16 cellular contexts compared by ENCODE assay signal in genomic region chr2:160337728-160338127, GRCh38.
"Had no signal": no experiment of that assay in that cellular context is flagged by ENCODE, and none has a peak within 500 bp of the region (broad histone marks: within the 10 kb centered on the region; RNA-seq: fewer than 3 reads in every experiment).

No MANE protein-coding gene starts in this region.

- H2AFZ ChIP-seq: neural progenitor cell had no signal

- H3K27me3 Mint-ChIP-seq: naive thymus-derived CD8-positive, alpha-beta T cell had no signal

- H3K4me3 Mint-ChIP-seq: brain; naive thymus-derived CD8-positive, alpha-beta T cell; neural progenitor cell; WTC11 had no signal

- H3K27ac Mint-ChIP-seq: neural progenitor cell, WTC11 had no signal

- H3K9me3 Mint-ChIP-seq: brain; naive thymus-derived CD8-positive, alpha-beta T cell; neural progenitor cell; WTC11 had no signal

- H3K36me3 Mint-ChIP-seq: brain, neural progenitor cell, WTC11 had no signal

- ATAC-seq: gastroesophageal sphincter; heart right ventricle; lower lobe of right lung; naive thymus-derived CD8-positive, alpha-beta T cell; WTC11 had no signal

- H3K36me3 ChIP-seq: esophagus squamous epithelium, gastroesophageal sphincter, lower lobe of right lung, neural progenitor cell, thyroid gland had no signal

- H3K4me3 ChIP-seq: esophagus squamous epithelium, gastroesophageal sphincter, heart right ventricle, lower lobe of right lung, neural progenitor cell, thyroid gland had no signal

- DNase-seq: activated T-cell treated with anti-CD3 and anti-CD28 coated beads, Interleukin-2, amount 50 U/mL, for 1 hour; anterior cingulate cortex; esophagus squamous epithelium; heart right ventricle; islet precursor cell; lower lobe of right lung; naive thymus-derived CD8-positive, alpha-beta T cell; stimulated activated CD4-positive, alpha-beta T cell treated with anti-CD3 and anti-CD28 coated beads, Interleukin-4, amount 100 ng/mL, for 24 hours; stimulated activated naive CD4-positive, alpha-beta T cell treated with Interleukin-2 at 50 U/mL for 16 hours; substantia nigra; T1000; thyroid gland had no signal

- H3K9me3 ChIP-seq: esophagus squamous epithelium, gastroesophageal sphincter, heart right ventricle, lower lobe of right lung, thyroid gland had no signal

- H3K27me3 ChIP-seq: esophagus squamous epithelium, gastroesophageal sphincter, heart right ventricle, neural progenitor cell, thyroid gland had no signal

- H3K27ac ChIP-seq: lower lobe of right lung, neural progenitor cell, thyroid gland had no signal

- H3K9ac ChIP-seq: neural progenitor cell had no signal

- H3K4me2 ChIP-seq: neural progenitor cell had no signal
